In genomic region chr17:73045722-73046121, GRCh38 we compare ENCODE assay signal across 1 cellular context.
TF ChIP-seq lines count a peak whose summit lies in the region.

No MANE protein-coding gene starts in this region.

TF ChIP-seq in HepG2, 621 proteins besides CTCF, POLR2A, EP300 and RAD21 (continued from another document):
- TF ChIP-seq ZNF574 (CRISPR knock-in tag; IDR thresholded peaks at IDR 0.05) (no peak), ZNF768 (CRISPR knock-in tag; IDR thresholded peaks at IDR 0.05) (no peak), ZSCAN25 (CRISPR knock-in tag; IDR thresholded peaks at IDR 0.05) (no peak), ARNT (IDR thresholded peaks at IDR 0.05) (no peak), ATF7 (IDR thresholded peaks at IDR 0.05) (no peak), ATF7 (CRISPR knock-in tag; IDR thresholded peaks at IDR 0.05) (no peak), MAF1 (CRISPR knock-in tag; IDR thresholded peaks at IDR 0.05; ENCODE audit: borderline replicate concordance) (no peak)
